1 cellular context compared by ENCODE assay signal in genomic region chr5:134523543-134524136, GRCh38.
TF ChIP-seq lines count a peak whose summit lies in the region.

No MANE protein-coding gene starts in this region.

TF ChIP-seq in SK-N-SH, 30 proteins besides CTCF, POLR2A, EP300 and RAD21 (continued from another document):
- TF ChIP-seq REST (IDR thresholded peaks at IDR 0.05; ENCODE audit: low read depth, low read length): no peak
- TF ChIP-seq MAX (IDR thresholded peaks at IDR 0.05; ENCODE audit: low read depth): no peak
- no peak for TF ChIP-seq TEAD4 (IDR thresholded peaks at IDR 0.05; ENCODE audit: borderline replicate concordance, insufficient read depth)
- no peak for TF ChIP-seq NFIC (IDR thresholded peaks at IDR 0.05; ENCODE audit: borderline replicate concordance)
- TF ChIP-seq CHD2 (IDR thresholded peaks at IDR 0.05; ENCODE audit: low read length, partially characterized antibody): no peak
- TF ChIP-seq USF1 (IDR thresholded peaks at IDR 0.05; ENCODE audit: borderline replicate concordance, low read depth): no peak
- TF ChIP-seq FOXM1 (IDR thresholded peaks at IDR 0.05; ENCODE audit: low read depth): no peak
- TF ChIP-seq GATA2 (CRISPR knock-in tag; IDR thresholded peaks at IDR 0.05): no peak
- TF ChIP-seq JUND (IDR thresholded peaks at IDR 0.05): no peak
